15 cellular contexts compared by ENCODE assay signal in the genomic region with DNA sequence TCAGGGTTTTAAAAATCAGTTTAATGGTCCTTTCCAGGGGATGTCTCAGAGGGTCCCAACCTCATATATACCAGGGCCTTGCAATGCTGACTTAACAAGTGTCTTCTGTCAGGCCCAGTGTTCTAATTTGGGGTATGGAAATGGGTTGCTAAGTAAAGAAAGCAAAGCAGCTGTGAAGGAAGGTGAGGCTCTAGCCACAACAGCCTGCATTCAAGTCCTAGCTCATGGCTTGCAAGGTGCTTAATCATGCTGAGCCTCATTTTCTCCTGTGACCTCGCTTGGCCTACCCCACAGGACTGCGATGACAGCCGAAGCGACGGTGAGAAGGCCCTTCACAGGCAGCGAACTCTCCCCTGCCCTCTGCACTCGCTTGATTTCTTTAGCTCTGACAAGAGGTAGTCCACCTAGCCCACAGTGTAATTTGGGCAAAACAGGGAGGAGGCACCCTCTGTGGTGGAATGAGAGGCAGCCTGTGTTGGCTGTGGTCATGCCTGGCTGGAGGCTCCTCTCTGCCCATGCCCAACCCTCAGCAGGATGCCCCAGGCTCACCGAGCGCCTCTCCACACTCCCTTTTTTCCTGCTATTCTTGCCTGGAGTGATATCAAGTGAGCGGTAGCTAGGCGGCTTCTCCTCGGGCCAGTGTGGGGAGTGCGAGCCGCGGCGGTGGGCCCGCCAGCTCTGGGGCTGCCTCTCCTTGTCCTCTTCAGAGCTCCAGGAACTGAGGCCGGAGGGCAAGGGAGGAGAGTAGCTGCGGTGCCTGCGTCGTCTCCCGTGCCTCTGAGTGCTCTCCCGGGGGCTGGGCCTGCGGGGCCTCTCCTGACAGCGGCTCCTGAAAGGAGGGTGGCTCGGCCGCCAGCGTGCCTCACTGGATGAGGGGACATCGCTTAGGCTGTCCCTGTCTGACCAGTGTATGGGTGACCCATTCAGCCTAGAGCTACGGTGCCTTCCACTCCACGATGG. TPM values are rescaled to one million over a fixed set of nuclear protein-coding genes. Genes with fewer than 3 reads are reported as not detected.
A peak's percentile ranks its signal among the peaks of the same experiment; 100 is the strongest.
DNase-seq lines count a peak whose midpoint lies in the region; ATAC-seq, FAIRE-seq and TF ChIP-seq lines count a peak whose summit lies in the region.
"Had no signal": no experiment of that assay in that cellular context is flagged by ENCODE, and none has a peak within 500 bp of the region (broad histone marks: within the 10 kb centered on the region; RNA-seq: fewer than 3 reads in every experiment).

No MANE protein-coding gene starts in this region.

- in situ Hi-C loops in GM13977 (cut with MboI; ENCODE audit: low pct_unique_long_range_greater_than_20kb, low sequenced_read_pairs, unreplicated experiment): loop anchor here (10.0 kb wide), 1 partner anchor 82 kb away; no protein-coding TSS in a partner anchor

- no peaks in the 10 kb centered on the region for H3K23me2 ChIP-seq in H1 (ENCODE audit: low read depth, low read length)

- intact Hi-C loops in naive thymus-derived CD4-positive, alpha-beta T cell (cut with micrococcal nuclease): no loop called here

- H3K9me3 ChIP-seq in H1 (ENCODE audit: insufficient read depth in 2 of 2, low read depth in 1 of 2, low read length in 1 of 2): no peaks in the 10 kb centered on the region
- no peaks in the 10 kb centered on the region for H3K9me3 ChIP-seq in naive thymus-derived CD4-positive, alpha-beta T cell (ENCODE audit: control insufficient read depth in 2 of 3, low read length in 3 of 3)
- H3K9me3 ChIP-seq: tibial nerve had no signal

- H3K4me1 ChIP-seq in H1 (replicated peaks in 1 of 4; ENCODE audit: control insufficient read depth in 3 of 4, insufficient read depth in 4 of 4, low read length in 3 of 4): peaks cover 0 to 6% (median 2%) of the 10 kb centered on the region in 4 experiments; a peak in 3 of 7 replicates
- H3K4me1 ChIP-seq in naive thymus-derived CD4-positive, alpha-beta T cell (ENCODE audit: control insufficient read depth in 2 of 2, insufficient read depth in 2 of 2, low read length in 2 of 2): no peaks in the 10 kb centered on the region

- ATAC-seq in GM21423 (IDR thresholded peaks at IDR 0.05; ENCODE audit: unreplicated experiment): peak; percentile 66
- ATAC-seq in HG03139 (IDR thresholded peaks at IDR 0.05; ENCODE audit: unreplicated experiment): peak; percentile 50
- ATAC-seq in stimulated activated effector memory CD8-positive, alpha-beta T cell treated with anti-CD3 and anti-CD28 coated beads, Interleukin-12 subunit alpha, Interleukin-12 subunit beta, amount 100 ng/mL, for 72 hours: no peak
- no peak for ATAC-seq in naive thymus-derived CD4-positive, alpha-beta T cell

- DNase-seq in GM13977 (ENCODE audit: low spot score) (peak; percentile 68), H1 (ENCODE audit: low read depth in 1 of 2, low spot score in 2 of 2) (no peak), NCI-H1105 treated with DMSO at 0.1 percent for 48 hours (lab: John Stamatoyannopoulos, UW) (no peak), SK-N-DZ (ENCODE audit: low spot score) (no peak)
- no peak for DNase-seq in stimulated activated effector memory CD8-positive, alpha-beta T cell treated with anti-CD3 and anti-CD28 coated beads, Interleukin-12 subunit alpha, Interleukin-12 subunit beta, amount 100 ng/mL, for 72 hours (ENCODE audit: low spot score in 2 of 2)
- no peak for DNase-seq in naive thymus-derived CD4-positive, alpha-beta T cell
- DNase-seq: activated naive CD4-positive, alpha-beta T cell; NCI-H69; stimulated activated CD4-positive, alpha-beta T cell treated with anti-CD3 and anti-CD28 coated beads, Interleukin-4, amount 100 ng/mL, for 24 hours had no signal

- H3K4me1 Mint-ChIP-seq in stimulated activated effector memory CD8-positive, alpha-beta T cell treated with anti-CD3 and anti-CD28 coated beads, Interleukin-12 subunit alpha, Interleukin-12 subunit beta, amount 100 ng/mL, for 72 hours: peaks cover 39% of the 10 kb centered on the region
- H3K4me1 Mint-ChIP-seq in naive thymus-derived CD4-positive, alpha-beta T cell: peaks cover 4 to 26% (median 7%) of the 10 kb centered on the region in 7 donors

- H3K36me3 Mint-ChIP-seq in stimulated activated effector memory CD8-positive, alpha-beta T cell treated with anti-CD3 and anti-CD28 coated beads, Interleukin-12 subunit alpha, Interleukin-12 subunit beta, amount 100 ng/mL, for 72 hours: no peaks in the 10 kb centered on the region
- no peaks in the 10 kb centered on the region for H3K36me3 Mint-ChIP-seq in naive thymus-derived CD4-positive, alpha-beta T cell
- H3K36me3 Mint-ChIP-seq: natural killer cell treated with Interleukin-12 subunit alpha and Interleukin-12 subunit beta and Interleukin-15 and Interleukin-18, amount 100 ng/mL, for 72 hours had no signal

- H3K4me2 ChIP-seq in H1 (ENCODE audit: insufficient read depth in 1 of 2, low read depth in 2 of 2, low read length in 2 of 2): no peak overlapping the region
- H3K4me2 ChIP-seq: hepatocyte had no signal

- no peak overlapping the region for H3K18ac ChIP-seq in H1 (ENCODE audit: extremely low read depth, low read length)

- H3K27ac ChIP-seq in H1 (ENCODE audit: low read depth, low read length): no peak overlapping the region
- H3K27ac ChIP-seq in naive thymus-derived CD4-positive, alpha-beta T cell (ENCODE audit: low read depth, low read length): no peak overlapping the region
- H3K27ac ChIP-seq: C4-2B, hepatocyte had no signal

- no peak overlapping the region for H2AFZ ChIP-seq in H1 (ENCODE audit: low read length)
- H2AFZ ChIP-seq: hepatocyte had no signal

- H3K79me1 ChIP-seq in H1 (ENCODE audit: low read depth, low read length): no peaks in the 10 kb centered on the region

- no peak overlapping the region for H2BK120ac ChIP-seq in H1 (replicated peaks; ENCODE audit: low read depth, low read length)

- no peak overlapping the region for H2AK5ac ChIP-seq in H1 (ENCODE audit: low read depth, low read length)

- H3K9me3 Mint-ChIP-seq in stimulated activated effector memory CD8-positive, alpha-beta T cell treated with anti-CD3 and anti-CD28 coated beads, Interleukin-12 subunit alpha, Interleukin-12 subunit beta, amount 100 ng/mL, for 72 hours: no peaks in the 10 kb centered on the region
- H3K9me3 Mint-ChIP-seq in naive thymus-derived CD4-positive, alpha-beta T cell: no peaks in the 10 kb centered on the region
- H3K9me3 Mint-ChIP-seq: natural killer cell treated with Interleukin-12 subunit alpha and Interleukin-12 subunit beta and Interleukin-15 and Interleukin-18, amount 100 ng/mL, for 72 hours had no signal

- peaks cover 0 to 15% (median 6%) of the 10 kb centered on the region in 5 donors for H3K27me3 Mint-ChIP-seq in naive thymus-derived CD4-positive, alpha-beta T cell

- no peak overlapping the region for H3K27ac Mint-ChIP-seq in stimulated activated effector memory CD8-positive, alpha-beta T cell treated with anti-CD3 and anti-CD28 coated beads, Interleukin-12 subunit alpha, Interleukin-12 subunit beta, amount 100 ng/mL, for 72 hours
- H3K27ac Mint-ChIP-seq in naive thymus-derived CD4-positive, alpha-beta T cell: peak overlapping the region in 1 of 9 donors; percentile 21
- H3K27ac Mint-ChIP-seq: natural killer cell treated with Interleukin-12 subunit alpha and Interleukin-12 subunit beta and Interleukin-15 and Interleukin-18, amount 100 ng/mL, for 72 hours had no signal

- TF ChIP-seq RAD21 in H1 (IDR thresholded peaks at IDR 0.05 in 1 of 2, conservative IDR thresholded peaks at IDR 0.05 in 1 of 2; ENCODE audit: low read depth in 2 of 2, low read length in 2 of 2): no peak

- H2BK20ac ChIP-seq in H1 (ENCODE audit: low read length): no peak overlapping the region

- no peak for TF ChIP-seq CTCF in GM13977 (IDR thresholded peaks at IDR 0.05; ENCODE audit: extremely low read depth, insufficient read depth, missing control alignments)
- no peak for TF ChIP-seq CTCF in H1 (IDR thresholded peaks at IDR 0.05; ENCODE audit: control extremely low read depth in 1 of 3, insufficient read depth in 1 of 3, low read depth in 1 of 3, low read length in 3 of 3)

- H3K4me3 Mint-ChIP-seq in stimulated activated effector memory CD8-positive, alpha-beta T cell treated with anti-CD3 and anti-CD28 coated beads, Interleukin-12 subunit alpha, Interleukin-12 subunit beta, amount 100 ng/mL, for 72 hours: no peak overlapping the region
- H3K4me3 Mint-ChIP-seq in naive thymus-derived CD4-positive, alpha-beta T cell: no peak overlapping the region
- H3K4me3 Mint-ChIP-seq: natural killer cell treated with Interleukin-12 subunit alpha and Interleukin-12 subunit beta and Interleukin-15 and Interleukin-18, amount 100 ng/mL, for 72 hours had no signal

- CTCF ChIA-PET in H1 (lab: Charles Lee; ENCODE audit: partially characterized antibody): interaction anchor here (0.9 to 1.5 kb wide), 6 partner anchors 9 to 97 kb away, joined by 3 to 6 read pairs (median 3); no protein-coding TSS in a partner anchor
- CTCF ChIA-PET in naive thymus-derived CD4-positive, alpha-beta T cell (lab: Charles Lee): no interaction called here

- H2BK15ac ChIP-seq in H1 (ENCODE audit: low read length): peak overlapping the region; percentile 12; the same call in 1 of the 2 replicates

- no peak for FAIRE-seq in H1 (lab: Jason Lieb, UNC)

- H4K20me1 ChIP-seq in H1 (replicated peaks in 1 of 2; ENCODE audit: control insufficient read depth in 1 of 2, insufficient read depth in 2 of 2, low read length in 2 of 2): no peaks in the 10 kb centered on the region

- 89% methylated on average over 22 of the region's 31 CpGs; no CpG with 5 or more reads in 1 of the 2 experiments for WGBS in H1 (ENCODE audit: extremely low coverage in 1 of 2, insufficient coverage in 1 of 2, insufficient read length in 1 of 2, insufficient replicate concordance in 2 of 2, low coverage in 1 of 2, low lambda C conversion rate in 2 of 2, missing lambda C conversion rate in 1 of 2), 2 experiments

- H3K4me3 ChIP-seq in H1 (ENCODE audit: extremely low read depth in 1 of 4, insufficient read depth in 2 of 4, low read depth in 3 of 4, low read length in 4 of 4): no peak overlapping the region
- H3K4me3 ChIP-seq in naive thymus-derived CD4-positive, alpha-beta T cell (ENCODE audit: low read length): no peak overlapping the region
- H3K4me3 ChIP-seq: hepatocyte, tibial nerve had no signal

- no peak overlapping the region for H3K9ac ChIP-seq in H1 (replicated peaks in 1 of 4; ENCODE audit: extremely low read depth in 1 of 4, low read depth in 3 of 4, low read length in 3 of 4)

- H3K23ac ChIP-seq in H1 (ENCODE audit: insufficient read length): no peak overlapping the region

- peak overlapping the region; percentile 20 for H4K91ac ChIP-seq in H1 (replicated peaks; ENCODE audit: insufficient read length, low read length)

- TF ChIP-seq EP300 in H1 (IDR thresholded peaks at IDR 0.05; ENCODE audit: borderline replicate concordance in 1 of 2, low read depth in 2 of 2, low read length in 2 of 2): no peak

- TF ChIP-seq POLR2A in H1 (IDR thresholded peaks at IDR 0.05; ENCODE audit: control extremely low read depth in 1 of 2, low read depth in 2 of 2, low read length in 2 of 2): no peak

- no peak overlapping the region for H3K14ac ChIP-seq in H1 (ENCODE audit: insufficient read length)

- H3K27me3 ChIP-seq in H1 (replicated peaks in 1 of 4; ENCODE audit: control insufficient read depth in 3 of 4, extremely low read depth in 1 of 4, insufficient read depth in 3 of 4, low read length in 3 of 4): no peaks in the 10 kb centered on the region
- H3K27me3 ChIP-seq in naive thymus-derived CD4-positive, alpha-beta T cell (ENCODE audit: control insufficient read depth in 2 of 2, insufficient read depth in 2 of 2, low read length in 2 of 2): no peaks in the 10 kb centered on the region
- H3K27me3 ChIP-seq: hepatocyte, tibial nerve had no signal

- H2BK12ac ChIP-seq in H1 (ENCODE audit: low read depth, low read length): no peak overlapping the region

- no peak overlapping the region for H4K8ac ChIP-seq in H1 (ENCODE audit: extremely low read depth, insufficient read depth, low read length)

- H2BK5ac ChIP-seq in H1 (ENCODE audit: low read depth, low read length): 0 out of 2 replicates have a peak overlapping the region, but pooled peaks have one; percentile 18

- no peak overlapping the region for H3K4ac ChIP-seq in H1 (replicated peaks; ENCODE audit: insufficient read length, low read depth, low read length)

- POLR2A ChIA-PET in H1 (lab: Charles Lee; ENCODE audit: partially characterized antibody): interaction anchor here (1.4 kb wide), 1 partner anchor 98 kb away, joined by 3 read pairs; no protein-coding TSS in a partner anchor
- POLR2A ChIA-PET in naive thymus-derived CD4-positive, alpha-beta T cell (lab: Charles Lee): no interaction called here

- H4K5ac ChIP-seq in H1 (ENCODE audit: insufficient read length, low read depth, low read length): no peak overlapping the region

- no peak overlapping the region for H3K56ac ChIP-seq in H1 (replicated peaks; ENCODE audit: insufficient read length, low read depth, low read length)

- H3K79me2 ChIP-seq in H1 (ENCODE audit: control insufficient read depth in 1 of 2, insufficient read depth in 2 of 2, low read length in 2 of 2): no peaks in the 10 kb centered on the region
- H3K79me2 ChIP-seq: hepatocyte had no signal

- H3K36me3 ChIP-seq in H1 (ENCODE audit: control insufficient read depth in 2 of 4, insufficient read depth in 4 of 4, low read length in 3 of 4): no peaks in the 10 kb centered on the region
- H3K36me3 ChIP-seq in naive thymus-derived CD4-positive, alpha-beta T cell (ENCODE audit: control insufficient read depth in 2 of 3, insufficient read depth in 3 of 3, low read length in 3 of 3): no peaks in the 10 kb centered on the region
- H3K36me3 ChIP-seq: tibial nerve had no signal

RNA-seq across cellular contexts. Expression of a gene that starts 29.2 kb away (rescaled TPM):
- total RNA-seq in H1 (2021; fragmentation: NEBNext Ultra II Directional; extraction: Animal tissue kit (Norgen Biotek cat#: 25700)): 1.6 and 1.8 TPM in 2 replicates
- 1.8 and 2.7 TPM in 2 replicates for polyA plus RNA-seq in H1 (2011; rRNA removed)
- polyA plus RNA-seq in H1 (2011; cell fraction: cytosol; rRNA removed): 2.2 TPM
- polyA plus RNA-seq in H1 (2011; cell fraction: nucleus; rRNA removed): 2.3 TPM
- polyA plus RNA-seq in H1 (2012, experiment 1 of 2): 1.3 to 2.2 TPM (median 1.5 TPM) in 4 replicates
- polyA plus RNA-seq in H1 (2012, experiment 2 of 2): 0.76 TPM
- polyA plus RNA-seq in H1 (2013, experiment 1 of 2): 2.1 TPM
- 1.9 TPM for polyA plus RNA-seq in H1 (2013, experiment 2 of 2)
- polyA minus RNA-seq in H1 (2011; rRNA and poly(A)+ RNA removed): 6.9 and 12.3 TPM in 2 replicates
- 2.7 TPM for polyA minus RNA-seq in H1 (2011; cell fraction: cytosol; rRNA and poly(A)+ RNA removed)
- 6.4 TPM for polyA minus RNA-seq in H1 (2011; cell fraction: nucleus; rRNA and poly(A)+ RNA removed)
- total RNA-seq in naive thymus-derived CD4-positive, alpha-beta T cell: under 1 TPM in 2 of 5 experiments, not detected in 3; 0.19 to 0.31 TPM
- not detected for polyA plus RNA-seq in naive thymus-derived CD4-positive, alpha-beta T cell
- polyA plus RNA-seq in SK-N-DZ (2014; cell fraction: cytosol; rRNA removed): not detected in 2 replicates
- not detected in 2 replicates for polyA plus RNA-seq in SK-N-DZ (2014; cell fraction: nucleus; rRNA removed)
- total RNA-seq: tibial nerve had no signal

Comparison
In these comparisons a context has a peak if more than half of its experiments do, and no peak if none do; other contexts are left out.
1. ATAC-seq: peak in GM21423 (single experiment) and HG03139 (single experiment); none in stimulated activated effector memory CD8-positive, alpha-beta T cell treated with anti-CD3 and anti-CD28 coated beads, Interleukin-12 subunit alpha, Interleukin-12 subunit beta, amount 100 ng/mL, for 72 hours (single experiment) and naive thymus-derived CD4-positive, alpha-beta T cell (single experiment).